8 cellular contexts compared by ENCODE assay signal in the genomic region with DNA sequence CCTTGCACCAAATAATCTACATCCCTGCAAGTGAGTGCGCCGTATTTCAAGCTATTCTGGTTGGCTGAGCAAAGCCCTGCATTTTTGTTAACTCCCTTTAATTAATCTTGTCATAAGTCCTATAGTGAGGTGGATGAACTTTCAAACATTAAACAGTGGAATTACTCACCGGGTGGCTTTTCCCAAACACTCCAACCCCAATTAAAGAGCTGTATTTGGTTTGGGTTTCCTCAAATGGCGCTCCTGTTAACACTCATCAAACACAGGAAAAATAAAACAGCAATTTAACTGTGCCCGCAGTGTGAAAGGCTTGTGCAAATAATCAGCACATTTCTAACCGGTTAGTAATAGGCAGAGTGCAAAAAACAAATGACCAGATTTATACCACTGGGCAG.
A peak's percentile ranks its signal among the peaks of the same experiment; 100 is the strongest.
DNase-seq lines count a peak whose midpoint lies in the region; ATAC-seq and TF ChIP-seq lines count a peak whose summit lies in the region.

No MANE protein-coding gene starts in this region.

- H3K4me3 Mint-ChIP-seq in neural crest cell, result peak overlapping the region; percentile 86

- H3K4me3 ChIP-seq in Peyer's patch (no peak overlapping the region), left ventricle myocardium inferior (no peak overlapping the region)

- intact Hi-C loops in left ventricle myocardium inferior (cut with micrococcal nuclease), result no loop called here

- H3K36me3 Mint-ChIP-seq in neural crest cell (ENCODE audit: low read depth), result peaks cover 10% of the 10 kb centered on the region

- peak overlapping the region; percentile 97 for H3K27ac Mint-ChIP-seq in neural crest cell (ENCODE audit: unreplicated experiment)

- TF ChIP-seq CTCF in neural crest cell (conservative IDR thresholded peaks at IDR 0.05) (no peak), Peyer's patch (IDR thresholded peaks at IDR 0.05) (no peak), left ventricle myocardium inferior (IDR thresholded peaks at IDR 0.05; ENCODE audit: borderline replicate concordance) (no peak)

- DNase-seq in DMS153 treated with DMSO at 0.1 percent for 48 hours (lab: John Stamatoyannopoulos, UW; ENCODE audit: unreplicated experiment), result peak; percentile 61
- peak; percentile 49 for DNase-seq in NCI-H510A treated with DMSO at 0.1 percent for 48 hours (lab: John Stamatoyannopoulos, UW)
- peak; percentile 44 for DNase-seq in ecto neural progenitor cell (ENCODE audit: low spot score)
- no peak for DNase-seq in neural crest cell (ENCODE audit: low read depth, low spot score)
- DNase-seq in Peyer's patch, result no peak
- DNase-seq in left ventricle myocardium inferior, result no peak
- DNase-seq in activated T-cell treated with anti-CD3 and anti-CD28 coated beads for 4 hours, result no peak

- H3K4me1 Mint-ChIP-seq in neural crest cell, result peaks cover 67% of the 10 kb centered on the region

- H3K27me3 Mint-ChIP-seq in neural crest cell (ENCODE audit: low read depth), result no peaks in the 10 kb centered on the region

- H3K36me3 ChIP-seq in Peyer's patch (no peaks in the 10 kb centered on the region), left ventricle myocardium inferior (no peaks in the 10 kb centered on the region)

- no peak for TF ChIP-seq POLR2A in Peyer's patch (IDR thresholded peaks at IDR 0.05)

- no peak for ATAC-seq in GM19328 (IDR thresholded peaks at IDR 0.05; ENCODE audit: unreplicated experiment)

- H3K27me3 ChIP-seq in Peyer's patch, result no peaks in the 10 kb centered on the region
- no peaks in the 10 kb centered on the region for H3K27me3 ChIP-seq in left ventricle myocardium inferior (ENCODE audit: low read depth)

- H3K9me3 Mint-ChIP-seq in neural crest cell, result no peaks in the 10 kb centered on the region

- H3K27ac ChIP-seq in Peyer's patch (peak overlapping the region in 2 of 4 donors; percentile 64 to 69), left ventricle myocardium inferior (replicated peaks) (no peak overlapping the region)

- H3K4me1 ChIP-seq in Peyer's patch, result peaks cover 0 to 57% (median 0%) of the 10 kb centered on the region in 4 donors
- peaks cover 47% of the 10 kb centered on the region for H3K4me1 ChIP-seq in left ventricle myocardium inferior

- H3K9me3 ChIP-seq in Peyer's patch (no peaks in the 10 kb centered on the region), left ventricle myocardium inferior (replicated peaks) (peaks cover 15% of the 10 kb centered on the region)

Comparison
In these comparisons a context has a peak if more than half of its experiments do, and no peak if none do; other contexts are left out.
1. DNase-seq: peak in DMS153 treated with DMSO at 0.1 percent for 48 hours (single experiment), NCI-H510A treated with DMSO at 0.1 percent for 48 hours (single experiment) and ecto neural progenitor cell (single experiment); none in neural crest cell (single experiment), Peyer's patch (0 of 3), left ventricle myocardium inferior (single experiment) and activated T-cell treated with anti-CD3 and anti-CD28 coated beads for 4 hours (single experiment).